ENCODE assay signal across 18 cellular contexts in genomic region chr16:9823510-9823909, GRCh38.
DNase-seq lines count a peak whose midpoint lies in the region; ATAC-seq and TF ChIP-seq lines count a peak whose summit lies in the region.
"Had no signal": no experiment of that assay in that cellular context is flagged by ENCODE, and none has a peak within 500 bp of the region (broad histone marks: within the 10 kb centered on the region; RNA-seq: fewer than 3 reads in every experiment).

No MANE protein-coding gene starts in this region.

- peak; percentile 36 for ATAC-seq in gastroesophageal sphincter
- ATAC-seq in aorta (ENCODE audit: low FRiP score) = peak; percentile 73
- ATAC-seq: A549; CD8-positive, alpha-beta T cell had no signal

- H3K4me1 ChIP-seq in esophagus muscularis mucosa (no peaks in the 10 kb centered on the region), gastroesophageal sphincter (no peaks in the 10 kb centered on the region), aorta (ENCODE audit: control insufficient read depth in 1 of 2, insufficient read depth in 2 of 2, low read length in 2 of 2) (no peaks in the 10 kb centered on the region)
- H3K4me1 ChIP-seq: A549; BLaER1 treated with 17β-estradiol and CSF1 and Interleukin-3, amounts not matched to agents 10 nM and 100 nM; Caco-2 had no signal

- H3K27ac ChIP-seq in esophagus muscularis mucosa (replicated peaks in 1 of 4) (no peak overlapping the region), gastroesophageal sphincter (no peak overlapping the region), aorta (ENCODE audit: low read depth in 1 of 2, low read length in 2 of 2) (no peak overlapping the region)
- H3K27ac ChIP-seq: 22Rv1; A549; BLaER1 treated with 17β-estradiol and CSF1 and Interleukin-3, amounts not matched to agents 10 nM and 100 nM; C4-2B had no signal

- WGBS in esophagus muscularis mucosa = 45% methylated on average over 3 of the region's 3 CpGs
- WGBS in gastroesophageal sphincter (ENCODE audit: low coverage in 1 of 2), 2 donors = 19 to 51% methylated on average over 2 to 3 of the region's 3 CpGs
- WGBS in aorta, 2 donors = 13 to 14% methylated on average over 3 of the region's 3 CpGs

- H3K27me3 ChIP-seq in esophagus muscularis mucosa (no peaks in the 10 kb centered on the region), gastroesophageal sphincter (no peaks in the 10 kb centered on the region), aorta (ENCODE audit: control insufficient read depth in 1 of 2, insufficient read depth in 2 of 2, low read length in 1 of 2) (no peaks in the 10 kb centered on the region)
- H3K27me3 ChIP-seq: BLaER1 treated with 17β-estradiol and CSF1 and Interleukin-3, amounts not matched to agents 10 nM and 100 nM had no signal

- intact Hi-C loops in esophagus muscularis mucosa (cut with DNase I) = no loop called here
- intact Hi-C loops in aorta (cut with DNase I) = no loop called here

- DNase-seq in OCI-M1 (lab: John Stamatoyannopoulos, UW) (peak; percentile 4), esophagus muscularis mucosa (ENCODE audit: extremely low spot score) (peak; percentile 21), aorta (no peak), NCI-H2029 (lab: John Stamatoyannopoulos, UW) (no peak), OCI-M2 (lab: John Stamatoyannopoulos, UW; ENCODE audit: unreplicated experiment) (no peak), NCI-H1436 treated with DMSO at 0.1 percent for 48 hours (lab: John Stamatoyannopoulos, UW) (no peak)
- DNase-seq: AML-193; Caco-2; Calu3; CD4-positive, alpha-beta T cell; CD8-positive, alpha-beta T cell; DMS79 treated with DMSO at 0.1 percent for 48 hours; GF-D8 had no signal

- no peak for TF ChIP-seq CTCF in esophagus muscularis mucosa (IDR thresholded peaks at IDR 0.05)
- TF ChIP-seq CTCF in gastroesophageal sphincter (IDR thresholded peaks at IDR 0.05) = no peak

- H3K4me3 ChIP-seq in esophagus muscularis mucosa (no peak overlapping the region), gastroesophageal sphincter (no peak overlapping the region), aorta (ENCODE audit: low read length in 2 of 2) (no peak overlapping the region)
- H3K4me3 ChIP-seq: A549; BLaER1 treated with 17β-estradiol and CSF1 and Interleukin-3, amounts not matched to agents 10 nM and 100 nM had no signal

- TF ChIP-seq POLR2A in esophagus muscularis mucosa (IDR thresholded peaks at IDR 0.05; ENCODE audit: low read depth) (no peak), gastroesophageal sphincter (IDR thresholded peaks at IDR 0.05) (no peak)

- TF ChIP-seq EP300 in esophagus muscularis mucosa (IDR thresholded peaks at IDR 0.05) (no peak), gastroesophageal sphincter (IDR thresholded peaks at IDR 0.05) (no peak)

- H3K9me3 ChIP-seq in esophagus muscularis mucosa = no peaks in the 10 kb centered on the region
- H3K9me3 ChIP-seq in gastroesophageal sphincter = no peaks in the 10 kb centered on the region
- no peaks in the 10 kb centered on the region for H3K9me3 ChIP-seq in aorta (ENCODE audit: control insufficient read depth, low read length)
- H3K9me3 ChIP-seq: A549; BLaER1 treated with 17β-estradiol and CSF1 and Interleukin-3, amounts not matched to agents 10 nM and 100 nM; Caco-2 had no signal

- H3K36me3 ChIP-seq in esophagus muscularis mucosa = no peaks in the 10 kb centered on the region
- no peaks in the 10 kb centered on the region for H3K36me3 ChIP-seq in gastroesophageal sphincter
- peaks cover 0 to 2% of the 10 kb centered on the region in 2 donors for H3K36me3 ChIP-seq in aorta (ENCODE audit: control insufficient read depth in 1 of 2, insufficient read depth in 2 of 2, low read length in 1 of 2)
- H3K36me3 ChIP-seq: BLaER1 treated with 17β-estradiol and CSF1 and Interleukin-3, amounts not matched to agents 10 nM and 100 nM had no signal

Comparison
In these comparisons a context has a peak if more than half of its experiments do, and no peak if none do; other contexts are left out.
1. DNase-seq: peak in OCI-M1 (single experiment) and esophagus muscularis mucosa (single experiment); none in aorta (0 of 2), NCI-H2029 (single experiment), OCI-M2 (single experiment) and NCI-H1436 treated with DMSO at 0.1 percent for 48 hours (single experiment).